Comparison of ENCODE assay signal across 9 cellular contexts in genomic region chr12:7144414-7145120, GRCh38. TPM values are rescaled to one million over a fixed set of nuclear protein-coding genes. Genes with fewer than 3 reads are reported as not detected.
DNase-seq lines count a peak whose midpoint lies in the region; ATAC-seq and TF ChIP-seq lines count a peak whose summit lies in the region.
"Had no signal": no experiment of that assay in that cellular context is flagged by ENCODE, and none has a peak within 500 bp of the region (broad histone marks: within the 10 kb centered on the region; RNA-seq: fewer than 3 reads in every experiment).

No MANE protein-coding gene starts in this region.

- peaks cover 7 to 18% of the 10 kb centered on the region in 2 donors for H3K36me3 ChIP-seq in thyroid gland

- H3K4me3 ChIP-seq in thyroid gland (replicated peaks in 1 of 3): no peak overlapping the region

- H3K4me1 ChIP-seq in thyroid gland: no peaks in the 10 kb centered on the region

- TF ChIP-seq POLR2A in thyroid gland (IDR thresholded peaks at IDR 0.05): no peak

- H3K27ac ChIP-seq in thyroid gland: peak overlapping the region in 1 of 3 donors; percentile 45

- no peak for ATAC-seq in GM21447 (IDR thresholded peaks at IDR 0.05; ENCODE audit: unreplicated experiment)

- no peaks in the 10 kb centered on the region for H3K27me3 ChIP-seq in thyroid gland

- WGBS in thyroid gland, 2 donors: 57 to 67% methylated on average over 10 to 11 of the region's 11 CpGs

- intact Hi-C loops in thyroid gland (cut with DNase I): loop anchor here (5.0 kb wide), 1 partner anchor 43 kb away; the partner anchor contains the start of gene PEX5

- peak; percentile 51 for DNase-seq in DMS 273 (lab: John Stamatoyannopoulos, UW; ENCODE audit: unreplicated experiment)
- no peak for DNase-seq in DMS 273 treated with DMSO at 0.1 percent for 48 hours (lab: John Stamatoyannopoulos, UW)
- DNase-seq in NAMALWA (ENCODE audit: low spot score): peak; percentile 73
- DNase-seq in amniotic epithelial cell (ENCODE audit: low read depth): peak; percentile 40
- DNase-seq in iPS-NIHi7 (ENCODE audit: extremely low spot score): peak; percentile 46
- DNase-seq in thyroid gland: no peak
- DNase-seq in effector CD8-positive, alpha-beta T cell (lab: John Stamatoyannopoulos, UW): no peak
- DNase-seq: activated B cell treated with CpG ODN at 0.5 μM for 24 hours had no signal

- no peaks in the 10 kb centered on the region for H3K9me3 ChIP-seq in thyroid gland

- peak in 5 of 6 experiments; percentile 0 to 58 (median 37) for TF ChIP-seq CTCF in thyroid gland (IDR thresholded peaks at IDR 0.05)

RNA-seq across cellular contexts. Expression of gene CLSTN3, which starts 14.4 kb away (rescaled TPM):
- 10 to 100 TPM; 18.0 to 53.4 (median 37.3) TPM for total RNA-seq in thyroid gland

RNA-seq across cellular contexts. Expression of gene RBP5, which starts 15.9 kb away (rescaled TPM):
- 1 to 10 TPM in 2 of 4 donors, not detected in 2; 2.8 to 4.5 TPM for total RNA-seq in thyroid gland
- total RNA-seq: activated B cell treated with CpG ODN at 0.5 μM for 24 hours had no signal

RNA-seq across cellular contexts. Expression of gene C1RL, which starts 35.6 kb away (rescaled TPM):
- 100 to 1,000 TPM in 1 of 4 donors, 10 to 100 TPM in 3; 39.2 to 153 (median 59.5) TPM for total RNA-seq in thyroid gland

RNA-seq across cellular contexts. Expression of gene PEX5, which starts 44.9 kb away (rescaled TPM):
- 10 to 100 TPM; 28.5 to 37.6 (median 32.8) TPM for total RNA-seq in thyroid gland

RNA-seq across cellular contexts. Expression of gene C1R, which starts 52.3 kb away (rescaled TPM):
- total RNA-seq in thyroid gland: 100 to 1,000 TPM; 132 to 545 (median 312) TPM

Comparison
In these comparisons a context has a peak if more than half of its experiments do, and no peak if none do; other contexts are left out.
1. DNase-seq: peak in DMS 273 (single experiment), NAMALWA (single experiment), amniotic epithelial cell (single experiment) and iPS-NIHi7 (single experiment); none in DMS 273 treated with DMSO at 0.1 percent for 48 hours (single experiment), thyroid gland (0 of 2) and effector CD8-positive, alpha-beta T cell (single experiment).